Comparison of ENCODE assay signal across 23 cellular contexts in the genomic region with DNA sequence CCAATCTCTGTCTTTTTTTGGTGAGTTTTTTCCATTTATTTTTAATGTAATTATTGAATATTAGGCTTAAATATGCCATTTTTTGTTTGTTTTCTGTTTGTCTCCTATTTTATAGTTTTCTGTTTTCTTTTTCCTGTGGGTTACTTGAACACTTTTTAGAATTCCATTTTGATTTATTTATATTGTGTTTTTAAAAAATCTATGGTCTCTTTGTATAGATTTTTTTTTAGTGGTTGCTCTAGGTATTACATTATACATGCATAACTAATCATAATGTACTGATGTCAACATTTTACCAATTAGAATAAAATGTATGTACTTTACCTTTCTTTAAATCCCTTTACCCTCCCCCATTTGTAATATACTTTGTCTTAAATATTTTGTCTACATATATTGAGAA. TPM values are rescaled to one million over a fixed set of nuclear protein-coding genes. Genes with fewer than 3 reads are reported as not detected.
A peak's percentile ranks its signal among the peaks of the same experiment; 100 is the strongest.
DNase-seq lines count a peak whose midpoint lies in the region; ATAC-seq, FAIRE-seq and TF ChIP-seq lines count a peak whose summit lies in the region.
"Had no signal": no experiment of that assay in that cellular context is flagged by ENCODE, and none has a peak within 500 bp of the region (broad histone marks: within the 10 kb centered on the region; RNA-seq: fewer than 3 reads in every experiment).

No MANE protein-coding gene starts in this region.

- intact Hi-C loops in CD4-positive, alpha-beta T cell (cut with DNase I, micrococcal nuclease), result loop anchor here in 1 of 2 experiments (2.0 kb wide), 1 partner anchor 14 kb away; no protein-coding TSS in a partner anchor

- H3K27me3 Mint-ChIP-seq in CD4-positive, alpha-beta T cell, result no peaks in the 10 kb centered on the region
- H3K27me3 Mint-ChIP-seq in astrocyte (ENCODE audit: low read depth, unreplicated experiment), result no peaks in the 10 kb centered on the region
- no peaks in the 10 kb centered on the region for H3K27me3 Mint-ChIP-seq in naive thymus-derived CD8-positive, alpha-beta T cell

- H3K36me3 Mint-ChIP-seq in CD4-positive, alpha-beta T cell (ENCODE audit: low read depth), result peaks cover 94% of the 10 kb centered on the region
- H3K36me3 Mint-ChIP-seq in astrocyte (ENCODE audit: low read depth, unreplicated experiment), result peaks cover 25% of the 10 kb centered on the region
- peaks cover 55 to 83% (median 58%) of the 10 kb centered on the region in 3 donors for H3K36me3 Mint-ChIP-seq in naive thymus-derived CD8-positive, alpha-beta T cell

- H3K4me1 ChIP-seq in astrocyte (ENCODE audit: insufficient read depth, low read length) (no peaks in the 10 kb centered on the region), smooth muscle cell (ENCODE audit: low read depth) (no peaks in the 10 kb centered on the region)
- H3K4me1 ChIP-seq: BE2C, testis had no signal

- peak; percentile 37 for TF ChIP-seq CTCF in CD4-positive, alpha-beta T cell (IDR thresholded peaks at IDR 0.05)
- TF ChIP-seq CTCF in astrocyte (IDR thresholded peaks at IDR 0.05; ENCODE audit: insufficient read depth, low read depth, low read length) (no peak), smooth muscle cell (IDR thresholded peaks at IDR 0.05; ENCODE audit: borderline replicate concordance, insufficient read depth, poor library complexity, severe bottlenecking) (no peak)

- POLR2A ChIA-PET in CD4-positive, alpha-beta T cell (lab: Charles Lee), result no interaction called here
- POLR2A ChIA-PET in naive thymus-derived CD8-positive, alpha-beta T cell (lab: Charles Lee), result interaction anchor here (1.0 kb wide), 1 partner anchor 44 kb away, joined by 3 read pairs; no protein-coding TSS in a partner anchor

- peaks cover 85% of the 10 kb centered on the region for H3K4me1 Mint-ChIP-seq in CD4-positive, alpha-beta T cell (ENCODE audit: low read depth)
- H3K4me1 Mint-ChIP-seq in astrocyte (ENCODE audit: low read depth, unreplicated experiment), result peaks cover 12% of the 10 kb centered on the region
- peaks cover 23 to 73% (median 69%) of the 10 kb centered on the region in 4 donors for H3K4me1 Mint-ChIP-seq in naive thymus-derived CD8-positive, alpha-beta T cell

- no peak overlapping the region for H3K27ac ChIP-seq in CD4-positive, alpha-beta T cell (ENCODE audit: low read depth, low read length)
- no peak overlapping the region for H3K27ac ChIP-seq in astrocyte (ENCODE audit: low read depth, low read length)
- no peak overlapping the region for H3K27ac ChIP-seq in smooth muscle cell (ENCODE audit: low read depth)
- H3K27ac ChIP-seq: esophagus muscularis mucosa, skin epidermis, testis, VCaP had no signal

- H3K4me3 ChIP-seq in astrocyte (ENCODE audit: insufficient read depth, low read depth, low read length), result no peak overlapping the region
- H3K4me3 ChIP-seq in smooth muscle cell, result no peak overlapping the region
- H3K4me3 ChIP-seq: esophagus muscularis mucosa, skin epidermis, testis had no signal

- no peaks in the 10 kb centered on the region for H3F3A ChIP-seq in smooth muscle cell (ENCODE audit: low read depth)

- FAIRE-seq in G401.6 (lab: Jason Lieb, UNC) (peak; percentile 71), astrocyte (lab: Jason Lieb, UNC) (no peak)
- FAIRE-seq: GM12891 had no signal

- H3K79me2 ChIP-seq in astrocyte (ENCODE audit: insufficient read depth, low read length) (peaks cover 15% of the 10 kb centered on the region), smooth muscle cell (ENCODE audit: low read depth) (no peaks in the 10 kb centered on the region)

- H2AFZ ChIP-seq in astrocyte (ENCODE audit: low read depth, low read length), result no peak overlapping the region
- H2AFZ ChIP-seq in smooth muscle cell (ENCODE audit: low read depth), result no peak overlapping the region

- H4K20me1 ChIP-seq in astrocyte (ENCODE audit: insufficient read depth, low read length) (no peaks in the 10 kb centered on the region), smooth muscle cell (ENCODE audit: low read depth) (no peaks in the 10 kb centered on the region)

- H3K27ac Mint-ChIP-seq in CD4-positive, alpha-beta T cell, result peak overlapping the region; percentile 37
- H3K27ac Mint-ChIP-seq in astrocyte (ENCODE audit: unreplicated experiment), result peak overlapping the region; percentile 35
- H3K27ac Mint-ChIP-seq in naive thymus-derived CD8-positive, alpha-beta T cell, result peak overlapping the region in 6 of 10 donors; percentile 40 to 88 (median 55)

- H3K9me3 Mint-ChIP-seq in CD4-positive, alpha-beta T cell, result peaks cover 15% of the 10 kb centered on the region
- H3K9me3 Mint-ChIP-seq in astrocyte (ENCODE audit: unreplicated experiment), result peaks cover 8% of the 10 kb centered on the region
- peaks cover 2 to 37% (median 19%) of the 10 kb centered on the region in 9 donors for H3K9me3 Mint-ChIP-seq in naive thymus-derived CD8-positive, alpha-beta T cell

- no peak for DNase-seq in CD4-positive, alpha-beta T cell
- DNase-seq in astrocyte (ENCODE audit: low read depth) (no peak), cerebellar cortex (ENCODE audit: low spot score) (no peak), smooth muscle cell (lab: John Stamatoyannopoulos, UW; ENCODE audit: unreplicated experiment) (no peak), DMS53 (lab: John Stamatoyannopoulos, UW) (no peak)
- no peak for DNase-seq in naive thymus-derived CD8-positive, alpha-beta T cell
- DNase-seq: activated CD8-positive, alpha-beta memory T cell treated with anti-CD3 and anti-CD28 coated beads for 24 hours; activated effector memory CD4-positive, alpha-beta T cell treated with anti-CD3 and anti-CD28 coated beads, Interleukin-2, amount 50 U/mL, for 16 hours; BE2C; cortex of kidney; GF-D8; KBM-7; left ventricle myocardium superior; NCI-H1048; NCI-H2029 treated with DMSO at 0.1 percent for 48 hours; testis had no signal

- no peak overlapping the region for H3K4me3 Mint-ChIP-seq in CD4-positive, alpha-beta T cell
- no peak overlapping the region for H3K4me3 Mint-ChIP-seq in astrocyte (ENCODE audit: unreplicated experiment)
- no peak overlapping the region for H3K4me3 Mint-ChIP-seq in naive thymus-derived CD8-positive, alpha-beta T cell

- peaks cover 17% of the 10 kb centered on the region for H3K9me3 ChIP-seq in CD4-positive, alpha-beta T cell (ENCODE audit: control insufficient read depth, low read length)
- no peaks in the 10 kb centered on the region for H3K9me3 ChIP-seq in astrocyte (ENCODE audit: insufficient read depth, low read depth, low read length)
- peaks cover 10% of the 10 kb centered on the region for H3K9me3 ChIP-seq in smooth muscle cell (replicated peaks; ENCODE audit: low read depth)
- H3K9me3 ChIP-seq: testis had no signal

- CTCF ChIA-PET in CD4-positive, alpha-beta T cell (lab: Charles Lee), result no interaction called here

- H3K9ac ChIP-seq in astrocyte (ENCODE audit: low read length) (no peak overlapping the region), smooth muscle cell (ENCODE audit: low read depth) (no peak overlapping the region)

- H3K36me3 ChIP-seq in astrocyte (ENCODE audit: insufficient read depth, low read length), result peaks cover 16% of the 10 kb centered on the region
- H3K36me3 ChIP-seq in smooth muscle cell (ENCODE audit: low read depth), result peaks cover 33% of the 10 kb centered on the region
- H3K36me3 ChIP-seq: BE2C had no signal

- H3K4me2 ChIP-seq in astrocyte (ENCODE audit: low read length) (no peak overlapping the region), smooth muscle cell (no peak overlapping the region)

- ATAC-seq in CD4-positive, alpha-beta T cell (ENCODE audit: poor library complexity), result no peak
- ATAC-seq in naive thymus-derived CD8-positive, alpha-beta T cell, result no peak
- no peak for ATAC-seq in HG03342 (IDR thresholded peaks at IDR 0.05; ENCODE audit: unreplicated experiment)
- ATAC-seq: HCT116, left ventricle myocardium superior had no signal

- no peaks in the 10 kb centered on the region for H3K27me3 ChIP-seq in CD4-positive, alpha-beta T cell (ENCODE audit: control insufficient read depth, insufficient read depth, low read length)
- H3K27me3 ChIP-seq in astrocyte (ENCODE audit: insufficient read depth, low read length) (no peaks in the 10 kb centered on the region), smooth muscle cell (ENCODE audit: low read depth) (no peaks in the 10 kb centered on the region)
- H3K27me3 ChIP-seq: BE2C, esophagus muscularis mucosa, testis had no signal

RNA-seq across cellular contexts. Expression of gene RASA2, which starts 56.2 kb away (rescaled TPM):
- 10 to 100 TPM; 96.1 to 96.4 TPM for total RNA-seq in CD4-positive, alpha-beta T cell
- total RNA-seq in astrocyte, result 14.3 and 19.0 TPM in 2 replicates
- total RNA-seq in naive thymus-derived CD8-positive, alpha-beta T cell, result 100 to 1,000 TPM; 112 to 124 TPM
- 10 to 100 TPM; 55.0 to 66.8 (median 57.9) TPM for polyA plus RNA-seq in naive thymus-derived CD8-positive, alpha-beta T cell
- total RNA-seq in smooth muscle cell, result 19.9 and 20.0 TPM in 2 replicates
- 4.9 and 5.5 TPM in 2 replicates for polyA plus RNA-seq in smooth muscle cell
